19 cellular contexts compared by ENCODE assay signal in genomic region chr12:131637986-131638385, GRCh38.
DNase-seq lines count a peak whose midpoint lies in the region; ATAC-seq, FAIRE-seq and TF ChIP-seq lines count a peak whose summit lies in the region.
"Had no signal": no experiment of that assay in that cellular context is flagged by ENCODE, and none has a peak within 500 bp of the region (broad histone marks: within the 10 kb centered on the region; RNA-seq: fewer than 3 reads in every experiment).

No MANE protein-coding gene starts in this region.

- no peaks in the 10 kb centered on the region for H3K4me1 Mint-ChIP-seq in T-helper 2 cell treated with Interferon-gamma antibody and Interleukin-4, amounts not matched to agents 5 μg/mL and 100 μg/mL, for 36 hours (ENCODE audit: low read depth)
- H3K4me1 Mint-ChIP-seq in glutamatergic neuron (ENCODE audit: low read depth, unreplicated experiment), result peaks cover 48% of the 10 kb centered on the region

- no peak overlapping the region for H3K4me3 Mint-ChIP-seq in T-helper 2 cell treated with Interferon-gamma antibody and Interleukin-4, amounts not matched to agents 5 μg/mL and 100 μg/mL, for 36 hours
- no peak overlapping the region for H3K4me3 Mint-ChIP-seq in glutamatergic neuron (ENCODE audit: unreplicated experiment)
- H3K4me3 Mint-ChIP-seq: CD4-positive, alpha-beta T cell had no signal

- no peaks in the 10 kb centered on the region for H3K36me3 Mint-ChIP-seq in T-helper 2 cell treated with Interferon-gamma antibody and Interleukin-4, amounts not matched to agents 5 μg/mL and 100 μg/mL, for 36 hours (ENCODE audit: low read depth)
- H3K36me3 Mint-ChIP-seq in glutamatergic neuron (ENCODE audit: unreplicated experiment), result peaks cover 1% of the 10 kb centered on the region

- TF ChIP-seq CTCF in K562 (IDR thresholded peaks at IDR 0.05 in 2 of 3, conservative IDR thresholded peaks at IDR 0.05 in 1 of 3; ENCODE audit: insufficient read depth in 2 of 3, low read depth in 1 of 3, low read length in 3 of 3) (no peak), glutamatergic neuron (IDR thresholded peaks at IDR 0.05; ENCODE audit: partially characterized antibody, unreplicated experiment) (no peak)

- H3K27me3 ChIP-seq in K562 (ENCODE audit: control insufficient read depth in 2 of 2, insufficient read depth in 2 of 2, low read length in 2 of 2), result no peaks in the 10 kb centered on the region

- intact Hi-C loops in K562 (cut with micrococcal nuclease), result no loop called here

- BruUV-seq in K562 (replicated peaks; lab: Mats Ljungman, UMichigan), result no TSS peak

- no peaks in the 10 kb centered on the region for H3K36me3 ChIP-seq in K562 (ENCODE audit: control insufficient read depth, insufficient read depth, low read length)
- H3K36me3 ChIP-seq: HAP-1 had no signal

- H4K20me1 ChIP-seq in K562 (replicated peaks; ENCODE audit: control insufficient read depth, insufficient read depth, low read length), result no peaks in the 10 kb centered on the region

- no peak overlapping the region for H3K4me3 ChIP-seq in K562
- H3K4me3 ChIP-seq: A549, GM12878, HAP-1 had no signal

- no peak overlapping the region for H2AFZ ChIP-seq in K562 (ENCODE audit: low read depth, low read length)

- peaks cover 10% of the 10 kb centered on the region for H3K27me3 Mint-ChIP-seq in T-helper 2 cell treated with Interferon-gamma antibody and Interleukin-4, amounts not matched to agents 5 μg/mL and 100 μg/mL, for 36 hours (ENCODE audit: low read depth)
- peaks cover 28% of the 10 kb centered on the region for H3K27me3 Mint-ChIP-seq in glutamatergic neuron (ENCODE audit: unreplicated experiment)

- H3K9ac ChIP-seq in K562 (ENCODE audit: insufficient read depth in 1 of 2, low read depth in 2 of 2, low read length in 2 of 2), result peak overlapping the region in 1 of 2 experiments; percentile 76; a peak in 2 of 4 replicates

- FAIRE-seq in K562 (lab: Jason Lieb, UNC), result peak; percentile 44
- FAIRE-seq: A549, GM12878 had no signal

- POLR2A ChIA-PET in K562 (lab: Yijun Ruan, JAX), result no interaction called here

- no peak; the same call in 1 of the 2 replicates for TF ChIP-seq EP300 in K562 (IDR thresholded peaks at IDR 0.05; ENCODE audit: low read length)

- H3K4me1 ChIP-seq in K562 (replicated peaks in 1 of 2; ENCODE audit: control insufficient read depth in 2 of 2, insufficient read depth in 2 of 2, low read length in 2 of 2), result peaks cover 25 to 26% of the 10 kb centered on the region in 2 experiments; a peak in 4 of 5 replicates
- H3K4me1 ChIP-seq: A549, HAP-1 had no signal

- TF ChIP-seq POLR2A in K562 (conservative IDR thresholded peaks at IDR 0.05), result no peak

- CTCF ChIA-PET in K562 (lab: Yijun Ruan, JAX; ENCODE audit: low intra/inter-chr PET ratio), result no interaction called here

- no peak for TF ChIP-seq RAD21 in K562 (CRISPR knock-in tag; conservative IDR thresholded peaks at IDR 0.05 in 1 of 2, IDR thresholded peaks at IDR 0.05 in 1 of 2)

- WGBS in K562 (ENCODE audit: insufficient coverage, low coverage, missing lambda C conversion rate), result 0% methylated on average over 1 of the region's 3 CpGs

- no peak overlapping the region; the same call in 2 of the 3 replicates for H3K27ac ChIP-seq in K562 (ENCODE audit: extremely low read depth, low read depth, low read length)
- H3K27ac ChIP-seq: 22Rv1, A549, C4-2B, HL-60 had no signal

- DNase-seq in T-helper 2 cell treated with Interferon-gamma antibody and Interleukin-4, amounts not matched to agents 5 μg/mL and 100 μg/mL, for 36 hours (ENCODE audit: low spot score), result no peak
- DNase-seq in T-helper 2 cell, result no peak
- peak in 2 of 4 experiments; percentile 44 to 50 for DNase-seq in K562 (ENCODE audit: extremely low read depth in 1 of 4, low spot score in 3 of 4)
- DNase-seq in glutamatergic neuron, result no peak
- DNase-seq in stimulated activated CD4-positive, alpha-beta T cell treated with anti-CD3 and anti-CD28 coated beads, Interleukin-2, amount 100 ng/mL, for 48 hours, result no peak
- DNase-seq in NCI-H524 (lab: John Stamatoyannopoulos, UW), result no peak
- no peak for DNase-seq in NCI-H146 (lab: John Stamatoyannopoulos, UW)
- DNase-seq: AML-193; Calu3; CD4-positive, alpha-beta T cell; DMS79 treated with DMSO at 0.1 percent for 48 hours; GF-D8; GOT3 had no signal

- ATAC-seq in K562, result no peak
- ATAC-seq: A549, GM12878 had no signal

- no peaks in the 10 kb centered on the region for H3K79me2 ChIP-seq in K562 (ENCODE audit: control insufficient read depth, insufficient read depth, low read length)

- H3K9me3 ChIP-seq in K562 (replicated peaks; ENCODE audit: control insufficient read depth, insufficient read depth, low read depth, low read length), result no peaks in the 10 kb centered on the region; the same call in 1 of the 2 replicates
- H3K9me3 ChIP-seq: A549, HAP-1 had no signal

- in situ Hi-C loops in K562 (cut with MboI), result no loop called here

- peak overlapping the region; percentile 11 for H3K27ac Mint-ChIP-seq in T-helper 2 cell treated with Interferon-gamma antibody and Interleukin-4, amounts not matched to agents 5 μg/mL and 100 μg/mL, for 36 hours
- H3K27ac Mint-ChIP-seq in glutamatergic neuron (ENCODE audit: unreplicated experiment), result peak overlapping the region; percentile 4
- H3K27ac Mint-ChIP-seq: CD4-positive, alpha-beta T cell had no signal

- no peaks in the 10 kb centered on the region for H3K9me3 Mint-ChIP-seq in T-helper 2 cell treated with Interferon-gamma antibody and Interleukin-4, amounts not matched to agents 5 μg/mL and 100 μg/mL, for 36 hours
- peaks cover 21% of the 10 kb centered on the region for H3K9me3 Mint-ChIP-seq in glutamatergic neuron (ENCODE audit: unreplicated experiment)
- H3K9me3 Mint-ChIP-seq: CD4-positive, alpha-beta T cell had no signal

- H3K4me2 ChIP-seq in K562 (ENCODE audit: insufficient read depth, low read length), result peak overlapping the region; percentile 61
- H3K4me2 ChIP-seq: A549 had no signal

- H3K9me1 ChIP-seq in K562 (ENCODE audit: control insufficient read depth, insufficient read depth, low read length), result no peaks in the 10 kb centered on the region

TF ChIP-seq in K562, 482 proteins besides CTCF, POLR2A, EP300 and RAD21 (continues in another document):
- TF ChIP-seq NR2C2 (CRISPR knock-in tag; IDR thresholded peaks at IDR 0.05) (no peak), NR2C2 (tag; IDR thresholded peaks at IDR 0.05) (no peak), ARID3A (IDR thresholded peaks at IDR 0.05; ENCODE audit: borderline replicate concordance, low read depth, low read length) (no peak), ZNF449 (CRISPR knock-in tag; IDR thresholded peaks at IDR 0.05) (no peak), WHSC1 (IDR thresholded peaks at IDR 0.05; ENCODE audit: low read length) (no peak), ZNF232 (CRISPR knock-in tag; IDR thresholded peaks at IDR 0.05) (no peak), EWSR1 (IDR thresholded peaks at IDR 0.05; ENCODE audit: borderline replicate concordance, low read depth, partially characterized antibody) (no peak), NR4A1 (CRISPR knock-in tag; IDR thresholded peaks at IDR 0.05) (no peak), NR4A1 (tag; IDR thresholded peaks at IDR 0.05) (no peak), TSHZ1 (CRISPR knock-in tag; IDR thresholded peaks at IDR 0.05) (no peak), ZNF699 (CRISPR knock-in tag; IDR thresholded peaks at IDR 0.05; ENCODE audit: insufficient replicate concordance) (no peak)
